In the genomic region with DNA sequence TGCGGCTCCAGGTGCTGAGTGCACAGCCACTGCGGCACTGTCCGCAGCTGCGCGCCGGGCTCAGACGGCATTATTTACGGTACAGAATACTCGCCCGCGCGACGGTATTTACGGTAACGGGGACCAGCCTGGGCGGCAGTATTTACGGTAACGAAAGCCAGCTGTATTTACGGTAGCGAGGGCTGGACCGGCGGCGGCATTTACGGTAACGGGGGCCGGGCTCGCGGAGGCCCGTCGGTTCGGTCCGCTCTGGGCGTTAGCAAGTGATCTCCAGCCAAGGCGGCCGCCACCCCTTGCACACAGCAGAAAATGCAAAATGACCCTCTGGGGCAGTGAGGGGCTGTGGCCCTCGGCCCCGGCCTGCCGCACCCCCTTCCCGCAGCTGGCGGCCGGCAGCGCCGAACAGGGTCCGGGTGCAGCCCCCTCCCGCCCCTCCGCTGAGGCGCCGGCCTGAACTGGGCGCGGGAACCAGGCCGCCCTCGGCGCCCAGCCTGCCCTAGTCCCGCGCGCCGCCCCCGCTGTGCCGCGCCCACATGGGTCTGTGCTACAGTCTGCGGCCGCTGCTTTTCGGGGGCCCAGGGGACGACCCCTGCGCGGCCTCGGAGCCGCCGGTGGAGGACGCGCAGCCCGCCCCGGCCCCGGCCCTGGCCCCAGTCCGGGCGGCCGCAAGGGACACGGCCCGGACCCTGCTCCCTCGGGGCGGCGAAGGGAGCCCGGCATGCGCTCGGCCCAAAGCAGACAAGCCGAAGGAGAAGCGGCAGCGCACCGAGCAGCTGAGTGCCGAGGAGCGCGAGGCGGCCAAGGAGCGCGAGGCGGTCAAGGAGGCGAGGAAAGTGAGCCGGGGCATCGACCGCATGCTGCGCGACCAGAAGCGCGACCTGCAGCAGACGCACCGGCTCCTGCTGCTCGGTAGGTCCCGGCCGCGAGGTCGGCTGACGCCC, we compare ENCODE assay signal across 1 cellular context.
TF ChIP-seq lines count a peak whose summit lies in the region.

A gene (plus strand): TSS at position 234 of the 941 bp plus-strand sequence. CDS start 300 bp downstream, at position 534.

TF ChIP-seq in HepG2, 621 proteins besides CTCF, POLR2A, EP300 and RAD21 (continued from another document and continues in another):
- TF ChIP-seq, protein P1, sequence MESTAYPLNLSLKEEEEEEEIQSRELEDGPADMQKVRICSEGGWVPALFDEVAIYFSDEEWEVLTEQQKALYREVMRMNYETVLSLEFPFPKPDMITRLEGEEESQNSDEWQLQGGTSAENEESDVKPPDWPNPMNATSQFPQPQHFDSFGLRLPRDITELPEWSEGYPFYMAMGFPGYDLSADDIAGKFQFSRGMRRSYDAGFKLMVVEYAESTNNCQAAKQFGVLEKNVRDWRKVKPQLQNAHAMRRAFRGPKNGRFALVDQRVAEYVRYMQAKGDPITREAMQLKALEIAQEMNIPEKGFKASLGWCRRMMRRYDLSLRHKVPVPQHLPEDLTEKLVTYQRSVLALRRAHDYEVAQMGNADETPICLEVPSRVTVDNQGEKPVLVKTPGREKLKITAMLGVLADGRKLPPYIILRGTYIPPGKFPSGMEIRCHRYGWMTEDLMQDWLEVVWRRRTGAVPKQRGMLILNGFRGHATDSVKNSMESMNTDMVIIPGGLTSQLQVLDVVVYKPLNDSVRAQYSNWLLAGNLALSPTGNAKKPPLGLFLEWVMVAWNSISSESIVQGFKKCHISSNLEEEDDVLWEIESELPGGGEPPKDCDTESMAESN (CRISPR knock-in tag; conservative IDR thresholded peaks at IDR 0.05) = peak; percentile 77
- TF ChIP-seq, protein P2, sequence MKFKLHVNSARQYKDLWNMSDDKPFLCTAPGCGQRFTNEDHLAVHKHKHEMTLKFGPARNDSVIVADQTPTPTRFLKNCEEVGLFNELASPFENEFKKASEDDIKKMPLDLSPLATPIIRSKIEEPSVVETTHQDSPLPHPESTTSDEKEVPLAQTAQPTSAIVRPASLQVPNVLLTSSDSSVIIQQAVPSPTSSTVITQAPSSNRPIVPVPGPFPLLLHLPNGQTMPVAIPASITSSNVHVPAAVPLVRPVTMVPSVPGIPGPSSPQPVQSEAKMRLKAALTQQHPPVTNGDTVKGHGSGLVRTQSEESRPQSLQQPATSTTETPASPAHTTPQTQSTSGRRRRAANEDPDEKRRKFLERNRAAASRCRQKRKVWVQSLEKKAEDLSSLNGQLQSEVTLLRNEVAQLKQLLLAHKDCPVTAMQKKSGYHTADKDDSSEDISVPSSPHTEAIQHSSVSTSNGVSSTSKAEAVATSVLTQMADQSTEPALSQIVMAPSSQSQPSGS (CRISPR knock-in tag; IDR thresholded peaks at IDR 0.05) = 0 out of 2 replicates have a peak, but pooled peaks have one; percentile 30
- no peak for TF ChIP-seq NR3C1 (CRISPR knock-in tag; IDR thresholded peaks at IDR 0.05)
- TF ChIP-seq NFKB2 (CRISPR knock-in tag; IDR thresholded peaks at IDR 0.05; ENCODE audit: borderline replicate concordance) = peak; percentile 36
- TF ChIP-seq ZNF7 (CRISPR knock-in tag; IDR thresholded peaks at IDR 0.05) = no peak
- no peak for TF ChIP-seq MXI1 (IDR thresholded peaks at IDR 0.05; ENCODE audit: borderline replicate concordance, low read depth, low read length)
- peak; percentile 68; the same call in 1 of the 2 replicates for TF ChIP-seq ZSCAN20 (CRISPR knock-in tag; IDR thresholded peaks at IDR 0.05; ENCODE audit: borderline replicate concordance)
- TF ChIP-seq YY1 (IDR thresholded peaks at IDR 0.05; ENCODE audit: insufficient read depth, insufficient replicate concordance, low read depth, low read length) = peak; percentile 95
- TF ChIP-seq, protein P3, sequence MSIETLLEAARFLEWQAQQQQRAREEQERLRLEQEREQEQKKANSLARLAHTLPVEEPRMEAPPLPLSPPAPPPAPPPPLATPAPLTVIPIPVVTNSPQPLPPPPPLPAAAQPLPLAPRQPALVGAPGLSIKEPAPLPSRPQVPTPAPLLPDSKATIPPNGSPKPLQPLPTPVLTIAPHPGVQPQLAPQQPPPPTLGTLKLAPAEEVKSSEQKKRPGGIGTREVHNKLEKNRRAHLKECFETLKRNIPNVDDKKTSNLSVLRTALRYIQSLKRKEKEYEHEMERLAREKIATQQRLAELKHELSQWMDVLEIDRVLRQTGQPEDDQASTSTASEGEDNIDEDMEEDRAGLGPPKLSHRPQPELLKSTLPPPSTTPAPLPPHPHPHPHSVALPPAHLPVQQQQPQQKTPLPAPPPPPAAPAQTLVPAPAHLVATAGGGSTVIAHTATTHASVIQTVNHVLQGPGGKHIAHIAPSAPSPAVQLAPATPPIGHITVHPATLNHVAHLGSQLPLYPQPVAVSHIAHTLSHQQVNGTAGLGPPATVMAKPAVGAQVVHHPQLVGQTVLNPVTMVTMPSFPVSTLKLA (IDR thresholded peaks at IDR 0.05) = no peak
- TF ChIP-seq EZH2 (conservative IDR thresholded peaks at IDR 0.05; ENCODE audit: low read depth, low read length) = peak; percentile 75; the same call in 1 of the 2 replicates
- TF ChIP-seq, protein P4, sequence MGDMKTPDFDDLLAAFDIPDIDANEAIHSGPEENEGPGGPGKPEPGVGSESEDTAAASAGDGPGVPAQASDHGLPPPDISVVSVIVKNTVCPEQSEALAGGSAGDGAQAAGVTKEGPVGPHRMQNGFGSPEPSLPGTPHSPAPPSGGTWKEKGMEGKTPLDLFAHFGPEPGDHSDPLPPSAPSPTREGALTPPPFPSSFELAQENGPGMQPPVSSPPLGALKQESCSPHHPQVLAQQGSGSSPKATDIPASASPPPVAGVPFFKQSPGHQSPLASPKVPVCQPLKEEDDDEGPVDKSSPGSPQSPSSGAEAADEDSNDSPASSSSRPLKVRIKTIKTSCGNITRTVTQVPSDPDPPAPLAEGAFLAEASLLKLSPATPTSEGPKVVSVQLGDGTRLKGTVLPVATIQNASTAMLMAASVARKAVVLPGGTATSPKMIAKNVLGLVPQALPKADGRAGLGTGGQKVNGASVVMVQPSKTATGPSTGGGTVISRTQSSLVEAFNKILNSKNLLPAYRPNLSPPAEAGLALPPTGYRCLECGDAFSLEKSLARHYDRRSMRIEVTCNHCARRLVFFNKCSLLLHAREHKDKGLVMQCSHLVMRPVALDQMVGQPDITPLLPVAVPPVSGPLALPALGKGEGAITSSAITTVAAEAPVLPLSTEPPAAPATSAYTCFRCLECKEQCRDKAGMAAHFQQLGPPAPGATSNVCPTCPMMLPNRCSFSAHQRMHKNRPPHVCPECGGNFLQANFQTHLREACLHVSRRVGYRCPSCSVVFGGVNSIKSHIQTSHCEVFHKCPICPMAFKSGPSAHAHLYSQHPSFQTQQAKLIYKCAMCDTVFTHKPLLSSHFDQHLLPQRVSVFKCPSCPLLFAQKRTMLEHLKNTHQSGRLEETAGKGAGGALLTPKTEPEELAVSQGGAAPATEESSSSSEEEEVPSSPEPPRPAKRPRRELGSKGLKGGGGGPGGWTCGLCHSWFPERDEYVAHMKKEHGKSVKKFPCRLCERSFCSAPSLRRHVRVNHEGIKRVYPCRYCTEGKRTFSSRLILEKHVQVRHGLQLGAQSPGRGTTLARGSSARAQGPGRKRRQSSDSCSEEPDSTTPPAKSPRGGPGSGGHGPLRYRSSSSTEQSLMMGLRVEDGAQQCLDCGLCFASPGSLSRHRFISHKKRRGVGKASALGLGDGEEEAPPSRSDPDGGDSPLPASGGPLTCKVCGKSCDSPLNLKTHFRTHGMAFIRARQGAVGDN (CRISPR knock-in tag; IDR thresholded peaks at IDR 0.05) = peak; percentile 71
- peak; percentile 49; the same call in 1 of the 2 replicates for TF ChIP-seq ZNF232 (CRISPR knock-in tag; IDR thresholded peaks at IDR 0.05; ENCODE audit: borderline replicate concordance)
- peak; percentile 33; the same call in 1 of the 2 replicates for TF ChIP-seq JUND (CRISPR knock-in tag; IDR thresholded peaks at IDR 0.05)
- no peak for TF ChIP-seq MZF1 (CRISPR knock-in tag; IDR thresholded peaks at IDR 0.05; ENCODE audit: borderline replicate concordance)
- peak; percentile 32; the same call in 1 of the 2 replicates for TF ChIP-seq ZNF614 (CRISPR knock-in tag; IDR thresholded peaks at IDR 0.05; ENCODE audit: borderline replicate concordance)
- TF ChIP-seq RFXANK (CRISPR knock-in tag; IDR thresholded peaks at IDR 0.05) = no peak
- peak; percentile 60; the same call in 1 of the 2 replicates for TF ChIP-seq PHF21A (CRISPR knock-in tag; IDR thresholded peaks at IDR 0.05)
- TF ChIP-seq ZNF441 (CRISPR knock-in tag; IDR thresholded peaks at IDR 0.05; ENCODE audit: borderline replicate concordance) = no peak
- TF ChIP-seq, protein P5, sequence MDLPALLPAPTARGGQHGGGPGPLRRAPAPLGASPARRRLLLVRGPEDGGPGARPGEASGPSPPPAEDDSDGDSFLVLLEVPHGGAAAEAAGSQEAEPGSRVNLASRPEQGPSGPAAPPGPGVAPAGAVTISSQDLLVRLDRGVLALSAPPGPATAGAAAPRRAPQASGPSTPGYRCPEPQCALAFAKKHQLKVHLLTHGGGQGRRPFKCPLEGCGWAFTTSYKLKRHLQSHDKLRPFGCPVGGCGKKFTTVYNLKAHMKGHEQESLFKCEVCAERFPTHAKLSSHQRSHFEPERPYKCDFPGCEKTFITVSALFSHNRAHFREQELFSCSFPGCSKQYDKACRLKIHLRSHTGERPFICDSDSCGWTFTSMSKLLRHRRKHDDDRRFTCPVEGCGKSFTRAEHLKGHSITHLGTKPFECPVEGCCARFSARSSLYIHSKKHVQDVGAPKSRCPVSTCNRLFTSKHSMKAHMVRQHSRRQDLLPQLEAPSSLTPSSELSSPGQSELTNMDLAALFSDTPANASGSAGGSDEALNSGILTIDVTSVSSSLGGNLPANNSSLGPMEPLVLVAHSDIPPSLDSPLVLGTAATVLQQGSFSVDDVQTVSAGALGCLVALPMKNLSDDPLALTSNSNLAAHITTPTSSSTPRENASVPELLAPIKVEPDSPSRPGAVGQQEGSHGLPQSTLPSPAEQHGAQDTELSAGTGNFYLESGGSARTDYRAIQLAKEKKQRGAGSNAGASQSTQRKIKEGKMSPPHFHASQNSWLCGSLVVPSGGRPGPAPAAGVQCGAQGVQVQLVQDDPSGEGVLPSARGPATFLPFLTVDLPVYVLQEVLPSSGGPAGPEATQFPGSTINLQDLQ (CRISPR knock-in tag; IDR thresholded peaks at IDR 0.05) = no peak
- no peak; the same call in 1 of the 2 replicates for TF ChIP-seq ETV5 (CRISPR knock-in tag; IDR thresholded peaks at IDR 0.05; ENCODE audit: borderline replicate concordance)
- peak; percentile 51; the same call in 1 of the 2 replicates for TF ChIP-seq ZBTB7B (CRISPR knock-in tag; IDR thresholded peaks at IDR 0.05)
- TF ChIP-seq, protein P6, sequence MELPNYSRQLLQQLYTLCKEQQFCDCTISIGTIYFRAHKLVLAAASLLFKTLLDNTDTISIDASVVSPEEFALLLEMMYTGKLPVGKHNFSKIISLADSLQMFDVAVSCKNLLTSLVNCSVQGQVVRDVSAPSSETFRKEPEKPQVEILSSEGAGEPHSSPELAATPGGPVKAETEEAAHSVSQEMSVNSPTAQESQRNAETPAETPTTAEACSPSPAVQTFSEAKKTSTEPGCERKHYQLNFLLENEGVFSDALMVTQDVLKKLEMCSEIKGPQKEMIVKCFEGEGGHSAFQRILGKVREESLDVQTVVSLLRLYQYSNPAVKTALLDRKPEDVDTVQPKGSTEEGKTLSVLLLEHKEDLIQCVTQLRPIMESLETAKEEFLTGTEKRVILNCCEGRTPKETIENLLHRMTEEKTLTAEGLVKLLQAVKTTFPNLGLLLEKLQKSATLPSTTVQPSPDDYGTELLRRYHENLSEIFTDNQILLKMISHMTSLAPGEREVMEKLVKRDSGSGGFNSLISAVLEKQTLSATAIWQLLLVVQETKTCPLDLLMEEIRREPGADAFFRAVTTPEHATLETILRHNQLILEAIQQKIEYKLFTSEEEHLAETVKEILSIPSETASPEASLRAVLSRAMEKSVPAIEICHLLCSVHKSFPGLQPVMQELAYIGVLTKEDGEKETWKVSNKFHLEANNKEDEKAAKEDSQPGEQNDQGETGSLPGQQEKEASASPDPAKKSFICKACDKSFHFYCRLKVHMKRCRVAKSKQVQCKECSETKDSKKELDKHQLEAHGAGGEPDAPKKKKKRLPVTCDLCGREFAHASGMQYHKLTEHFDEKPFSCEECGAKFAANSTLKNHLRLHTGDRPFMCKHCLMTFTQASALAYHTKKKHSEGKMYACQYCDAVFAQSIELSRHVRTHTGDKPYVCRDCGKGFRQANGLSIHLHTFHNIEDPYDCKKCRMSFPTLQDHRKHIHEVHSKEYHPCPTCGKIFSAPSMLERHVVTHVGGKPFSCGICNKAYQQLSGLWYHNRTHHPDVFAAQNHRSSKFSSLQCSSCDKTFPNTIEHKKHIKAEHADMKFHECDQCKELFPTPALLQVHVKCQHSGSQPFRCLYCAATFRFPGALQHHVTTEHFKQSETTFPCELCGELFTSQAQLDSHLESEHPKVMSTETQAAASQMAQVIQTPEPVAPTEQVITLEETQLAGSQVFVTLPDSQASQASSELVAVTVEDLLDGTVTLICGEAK (IDR thresholded peaks at IDR 0.05) = no peak
- TF ChIP-seq, protein P6 (CRISPR knock-in tag; IDR thresholded peaks at IDR 0.05) = no peak
- 0 out of 2 replicates have a peak, but pooled peaks have one; percentile 57 for TF ChIP-seq TARDBP (CRISPR knock-in tag; IDR thresholded peaks at IDR 0.05)
- TF ChIP-seq RXRA (CRISPR knock-in tag; IDR thresholded peaks at IDR 0.05) = 0 out of 2 replicates have a peak, but pooled peaks have one; percentile 24
- TF ChIP-seq, protein P7, sequence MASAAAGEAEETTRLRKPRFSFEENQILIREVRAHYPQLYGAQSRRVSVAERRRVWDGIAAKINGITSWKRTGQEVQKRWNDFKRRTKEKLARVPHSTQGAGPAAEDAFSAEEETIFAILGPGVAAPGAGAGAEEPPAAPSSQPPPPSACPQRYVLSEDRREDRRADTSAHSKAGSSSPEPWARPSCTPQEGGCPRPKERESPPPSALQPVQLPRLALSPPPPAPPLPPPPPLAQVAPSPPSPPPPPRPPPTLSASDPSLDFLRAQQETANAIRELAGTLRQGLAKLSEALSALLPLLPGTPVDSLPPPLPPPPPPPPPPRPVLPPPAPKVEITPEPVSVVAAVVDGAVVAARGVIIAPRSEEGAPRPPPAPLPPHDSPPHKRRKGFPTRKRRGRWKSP (CRISPR knock-in tag; IDR thresholded peaks at IDR 0.05) = 0 out of 2 replicates have a peak, but pooled peaks have one; percentile 60
- TF ChIP-seq SRF (IDR thresholded peaks at IDR 0.05; ENCODE audit: low read depth, low read length) = peak; percentile 94
